1 cellular context compared by ENCODE assay signal in genomic region chr11:67470337-67471002, GRCh38.
TF ChIP-seq lines count a peak whose summit lies in the region.

No MANE protein-coding gene starts in this region.

TF ChIP-seq in HEK293, 187 proteins besides CTCF, POLR2A, EP300 and RAD21:
- TF ChIP-seq ZEB2 (tag by site-specific recombination; IDR thresholded peaks at IDR 0.05) (no peak), ZNF138 (tag by site-specific recombination; IDR thresholded peaks at IDR 0.05; ENCODE audit: borderline replicate concordance) (no peak), ZNF221 (tag by site-specific recombination; IDR thresholded peaks at IDR 0.05; ENCODE audit: borderline replicate concordance) (no peak), TCF7L2 (IDR thresholded peaks at IDR 0.05; ENCODE audit: borderline replicate concordance, low read depth, low read length) (no peak), ZNF664 (tag by site-specific recombination; IDR thresholded peaks at IDR 0.05) (peak; percentile 52), ZNF660 (tag by site-specific recombination; IDR thresholded peaks at IDR 0.05) (no peak), BCL11A (tag by site-specific recombination; IDR thresholded peaks at IDR 0.05; ENCODE audit: low read depth) (no peak), ZBTB17 (tag by site-specific recombination; IDR thresholded peaks at IDR 0.05) (no peak), ZBTB1 (tag by site-specific recombination; IDR thresholded peaks at IDR 0.05) (no peak), ZNF623 (tag by site-specific recombination; IDR thresholded peaks at IDR 0.05) (peak; percentile 78)
TF ChIP-seq in HEK293: peak in this region for 2.
